9 cellular contexts compared by ENCODE assay signal in genomic region chr6:35368038-35368887, GRCh38. TPM values are rescaled to one million over a fixed set of nuclear protein-coding genes. Genes with fewer than 3 reads are reported as not detected.
DNase-seq lines count a peak whose midpoint lies in the region; ATAC-seq lines count a peak whose summit lies in the region.
"Had no signal": no experiment of that assay in that cellular context is flagged by ENCODE, and none has a peak within 500 bp of the region (broad histone marks: within the 10 kb centered on the region; RNA-seq: fewer than 3 reads in every experiment).

No MANE protein-coding gene starts in this region.

- peaks cover 45% of the 10 kb centered on the region for H3K36me3 Mint-ChIP-seq in activated CD8-positive, alpha-beta T cell treated with anti-CD3 and anti-CD28 coated beads, Interleukin-2, amount 10 ng/mL, durations not matched to agents 7 days and 5 days (ENCODE audit: low read depth)

- no peaks in the 10 kb centered on the region for H3K27me3 Mint-ChIP-seq in activated CD8-positive, alpha-beta T cell treated with anti-CD3 and anti-CD28 coated beads, Interleukin-2, amount 10 ng/mL, durations not matched to agents 7 days and 5 days (ENCODE audit: low read depth)

- CTCF ChIA-PET in activated CD8-positive, alpha-beta T cell treated with anti-CD3 and anti-CD28 coated beads, Interleukin-2, amount 10 ng/mL, durations not matched to agents 7 days and 5 days (lab: Charles Lee) = interaction anchor here (0.9 to 2.1 kb wide), 6 partner anchors 9 to 84 kb away, joined by 4 to 11 read pairs (median 7); partner anchors contain the start of gene FANCE

- no peaks in the 10 kb centered on the region for H3K9me3 Mint-ChIP-seq in activated CD8-positive, alpha-beta T cell treated with anti-CD3 and anti-CD28 coated beads, Interleukin-2, amount 10 ng/mL, durations not matched to agents 7 days and 5 days (ENCODE audit: insufficient read depth)

- H3K4me1 Mint-ChIP-seq in activated CD8-positive, alpha-beta T cell treated with anti-CD3 and anti-CD28 coated beads, Interleukin-2, amount 10 ng/mL, durations not matched to agents 7 days and 5 days (ENCODE audit: low read depth) = peaks cover 63% of the 10 kb centered on the region

- H3K4me3 Mint-ChIP-seq in activated CD8-positive, alpha-beta T cell treated with anti-CD3 and anti-CD28 coated beads, Interleukin-2, amount 10 ng/mL, durations not matched to agents 7 days and 5 days = no peak overlapping the region

- POLR2A ChIA-PET in activated CD8-positive, alpha-beta T cell treated with anti-CD3 and anti-CD28 coated beads, Interleukin-2, amount 10 ng/mL, durations not matched to agents 7 days and 5 days (lab: Charles Lee) = no interaction called here

- ATAC-seq in activated CD8-positive, alpha-beta T cell treated with anti-CD3 and anti-CD28 coated beads, Interleukin-2, amount 10 ng/mL, durations not matched to agents 7 days and 5 days = peak; percentile 56
- ATAC-seq in GM19351 (IDR thresholded peaks at IDR 0.05; ENCODE audit: unreplicated experiment) = no peak
- ATAC-seq in GM18511 (IDR thresholded peaks at IDR 0.05; ENCODE audit: unreplicated experiment) = no peak
- no peak for ATAC-seq in HG02759 (IDR thresholded peaks at IDR 0.05; ENCODE audit: unreplicated experiment)

- H3K27ac Mint-ChIP-seq in activated CD8-positive, alpha-beta T cell treated with anti-CD3 and anti-CD28 coated beads, Interleukin-2, amount 10 ng/mL, durations not matched to agents 7 days and 5 days = peak overlapping the region; percentile 61

- DNase-seq in CD1c-positive myeloid dendritic cell (ENCODE audit: extremely low spot score) = peak; percentile 77
- peak; percentile 54 for DNase-seq in HCEC 1CT
- peak; percentile 34 for DNase-seq in activated CD8-positive, alpha-beta T cell treated with anti-CD3 and anti-CD28 coated beads, Interleukin-2, amount 10 ng/mL, durations not matched to agents 7 days and 5 days
- DNase-seq in lung microvascular endothelial cell (ENCODE audit: low read depth in 2 of 2) = peak; percentile 49 to 65
- DNase-seq in NCI-H2081 treated with DMSO at 0.1 percent for 48 hours (lab: John Stamatoyannopoulos, UW) = no peak
- DNase-seq: NCI-H1105 treated with DMSO at 0.1 percent for 48 hours had no signal

RNA-seq across cellular contexts. Expression of gene PPARD, which starts 25.9 kb away (rescaled TPM):
- total RNA-seq in activated CD8-positive, alpha-beta T cell treated with anti-CD3 and anti-CD28 coated beads, Interleukin-2, amount 10 ng/mL, durations not matched to agents 7 days and 5 days = 10 to 100 TPM; 36.3 to 36.7 TPM
- total RNA-seq in lung microvascular endothelial cell = 5.4 and 9.5 TPM in 2 replicates
